In genomic region chr3:54999801-55000200, GRCh38 we compare ENCODE assay signal across 15 cellular contexts.
DNase-seq lines count a peak whose midpoint lies in the region; ATAC-seq and FAIRE-seq lines count a peak whose summit lies in the region.
"Had no signal": no experiment of that assay in that cellular context is flagged by ENCODE, and none has a peak within 500 bp of the region (broad histone marks: within the 10 kb centered on the region; RNA-seq: fewer than 3 reads in every experiment).

No MANE protein-coding gene starts in this region.

- DNase-seq in NCI-H510A treated with DMSO at 0.1 percent for 48 hours (lab: John Stamatoyannopoulos, UW) (peak; percentile 24), NCI-H510A (lab: John Stamatoyannopoulos, UW) (no peak), SJSA1 (ENCODE audit: low read depth in 1 of 2, low spot score in 2 of 2) (no peak), glomerular visceral epithelial cell (ENCODE audit: extremely low spot score) (peak; percentile 60), small intestine (peak; percentile 37), NCI-H1930 (lab: John Stamatoyannopoulos, UW) (no peak), COLO829 (ENCODE audit: low spot score) (no peak)
- DNase-seq in naive thymus-derived CD4-positive, alpha-beta T cell = no peak
- DNase-seq: activated CD4-positive, alpha-beta memory T cell treated with anti-CD3 and anti-CD28 coated beads, Interleukin-2, amount 10 ng/mL, durations not matched to agents 7 days and 5 days; activated naive CD4-positive, alpha-beta T cell treated with anti-CD3 and anti-CD28 coated beads for 36 hours; COR-L47; KG1; stimulated activated CD4-positive, alpha-beta T cell treated with anti-CD3 and anti-CD28 coated beads, Interleukin-12 subunit alpha, Interleukin-12 subunit beta, amount 100 ng/mL, for 4 hours had no signal

- H3K9me3 ChIP-seq in SJSA1 (replicated peaks) = no peaks in the 10 kb centered on the region
- H3K9me3 ChIP-seq in small intestine (ENCODE audit: control insufficient read depth, low read depth) = no peaks in the 10 kb centered on the region
- no peaks in the 10 kb centered on the region for H3K9me3 ChIP-seq in naive thymus-derived CD4-positive, alpha-beta T cell (ENCODE audit: control insufficient read depth in 2 of 3, low read length in 3 of 3)

- H3K4me3 ChIP-seq in SJSA1 = no peak overlapping the region
- no peak overlapping the region for H3K4me3 ChIP-seq in small intestine (ENCODE audit: low read depth in 1 of 2, low read length in 2 of 2)
- no peak overlapping the region for H3K4me3 ChIP-seq in naive thymus-derived CD4-positive, alpha-beta T cell (ENCODE audit: low read length)

- ATAC-seq in naive thymus-derived CD4-positive, alpha-beta T cell = no peak

- CTCF ChIA-PET in naive thymus-derived CD4-positive, alpha-beta T cell (lab: Charles Lee) = no interaction called here

- H3K4me1 Mint-ChIP-seq in naive thymus-derived CD4-positive, alpha-beta T cell = no peaks in the 10 kb centered on the region
- H3K4me1 Mint-ChIP-seq: activated CD4-positive, alpha-beta memory T cell treated with anti-CD3 and anti-CD28 coated beads, Interleukin-2, amount 10 ng/mL, durations not matched to agents 7 days and 5 days; central memory CD8-positive, alpha-beta T cell had no signal

- peaks cover 0 to 4% (median 0%) of the 10 kb centered on the region in 5 donors for H3K27me3 Mint-ChIP-seq in naive thymus-derived CD4-positive, alpha-beta T cell
- H3K27me3 Mint-ChIP-seq: activated CD4-positive, alpha-beta memory T cell treated with anti-CD3 and anti-CD28 coated beads, Interleukin-2, amount 10 ng/mL, durations not matched to agents 7 days and 5 days; central memory CD8-positive, alpha-beta T cell had no signal

- peaks cover 21% of the 10 kb centered on the region for H3K4me1 ChIP-seq in SJSA1 (replicated peaks)
- H3K4me1 ChIP-seq in small intestine (ENCODE audit: control insufficient read depth in 2 of 2, insufficient read depth in 1 of 2, low read depth in 1 of 2, low read length in 1 of 2) = peaks cover 0 to 3% of the 10 kb centered on the region in 2 donors
- no peaks in the 10 kb centered on the region for H3K4me1 ChIP-seq in naive thymus-derived CD4-positive, alpha-beta T cell (ENCODE audit: control insufficient read depth in 2 of 2, insufficient read depth in 2 of 2, low read length in 2 of 2)

- H3K27ac Mint-ChIP-seq in naive thymus-derived CD4-positive, alpha-beta T cell = no peak overlapping the region
- H3K27ac Mint-ChIP-seq: activated CD4-positive, alpha-beta memory T cell treated with anti-CD3 and anti-CD28 coated beads, Interleukin-2, amount 10 ng/mL, durations not matched to agents 7 days and 5 days; activated naive CD4-positive, alpha-beta T cell treated with anti-CD3 and anti-CD28 coated beads for 36 hours had no signal

- intact Hi-C loops in naive thymus-derived CD4-positive, alpha-beta T cell (cut with micrococcal nuclease) = no loop called here

- POLR2A ChIA-PET in naive thymus-derived CD4-positive, alpha-beta T cell (lab: Charles Lee) = no interaction called here

- WGBS in small intestine, 3 donors = 11 to 59% (median 28%) methylated on average over 2 of the region's 2 CpGs

- peaks cover 0 to 15% (median 2%) of the 10 kb centered on the region in 11 donors for H3K9me3 Mint-ChIP-seq in naive thymus-derived CD4-positive, alpha-beta T cell
- H3K9me3 Mint-ChIP-seq: activated CD4-positive, alpha-beta memory T cell treated with anti-CD3 and anti-CD28 coated beads, Interleukin-2, amount 10 ng/mL, durations not matched to agents 7 days and 5 days; central memory CD8-positive, alpha-beta T cell had no signal

- no peak overlapping the region for H3K4me3 Mint-ChIP-seq in naive thymus-derived CD4-positive, alpha-beta T cell
- H3K4me3 Mint-ChIP-seq: activated CD4-positive, alpha-beta memory T cell treated with anti-CD3 and anti-CD28 coated beads, Interleukin-2, amount 10 ng/mL, durations not matched to agents 7 days and 5 days; activated naive CD4-positive, alpha-beta T cell treated with anti-CD3 and anti-CD28 coated beads for 36 hours; central memory CD8-positive, alpha-beta T cell had no signal

- H3K27me3 ChIP-seq in SJSA1 (replicated peaks) (no peaks in the 10 kb centered on the region), small intestine (ENCODE audit: control insufficient read depth in 2 of 2, insufficient read depth in 2 of 2, low read length in 2 of 2) (no peaks in the 10 kb centered on the region)
- H3K27me3 ChIP-seq in naive thymus-derived CD4-positive, alpha-beta T cell (ENCODE audit: control insufficient read depth in 2 of 2, insufficient read depth in 2 of 2, low read length in 2 of 2) = no peaks in the 10 kb centered on the region

- H3K27ac ChIP-seq in SJSA1 (peak overlapping the region; percentile 40), small intestine (ENCODE audit: low read depth in 1 of 2, low read length in 1 of 2) (no peak overlapping the region)
- no peak overlapping the region for H3K27ac ChIP-seq in naive thymus-derived CD4-positive, alpha-beta T cell (ENCODE audit: low read depth, low read length)
- H3K27ac ChIP-seq: epithelial cell of prostate had no signal

- H3K36me3 ChIP-seq in SJSA1 = no peaks in the 10 kb centered on the region
- H3K36me3 ChIP-seq in small intestine (ENCODE audit: control insufficient read depth in 2 of 2, insufficient read depth in 2 of 2, low read length in 2 of 2) = no peaks in the 10 kb centered on the region
- H3K36me3 ChIP-seq in naive thymus-derived CD4-positive, alpha-beta T cell (ENCODE audit: control insufficient read depth in 2 of 3, insufficient read depth in 3 of 3, low read length in 3 of 3) = no peaks in the 10 kb centered on the region

- no peaks in the 10 kb centered on the region for H3K36me3 Mint-ChIP-seq in naive thymus-derived CD4-positive, alpha-beta T cell

- no peak for FAIRE-seq in small intestine (lab: Jason Lieb, UNC)

Comparison
In these comparisons a context has a peak if more than half of its experiments do, and no peak if none do; other contexts are left out.
1. DNase-seq: peak in NCI-H510A treated with DMSO at 0.1 percent for 48 hours (single experiment), glomerular visceral epithelial cell (single experiment) and small intestine (single experiment); none in NCI-H510A (single experiment), SJSA1 (0 of 2), NCI-H1930 (0 of 2), naive thymus-derived CD4-positive, alpha-beta T cell (0 of 9) and COLO829 (single experiment).